ENCODE assay signal across 16 cellular contexts in genomic region chr6:9103876-9104521, GRCh38.
A peak's percentile ranks its signal among the peaks of the same experiment; 100 is the strongest.
DNase-seq lines count a peak whose midpoint lies in the region; ATAC-seq, FAIRE-seq and TF ChIP-seq lines count a peak whose summit lies in the region.
"Had no signal": no experiment of that assay in that cellular context is flagged by ENCODE, and none has a peak within 500 bp of the region (broad histone marks: within the 10 kb centered on the region; RNA-seq: fewer than 3 reads in every experiment).

No MANE protein-coding gene starts in this region.

- no peak overlapping the region for H3K9ac ChIP-seq in H1 (replicated peaks in 1 of 4; ENCODE audit: extremely low read depth in 1 of 4, low read depth in 3 of 4, low read length in 3 of 4)

- H3K79me2 ChIP-seq in H1 (ENCODE audit: control insufficient read depth in 1 of 2, insufficient read depth in 2 of 2, low read length in 2 of 2): no peaks in the 10 kb centered on the region

- TF ChIP-seq RAD21 in H1 (IDR thresholded peaks at IDR 0.05 in 1 of 2, conservative IDR thresholded peaks at IDR 0.05 in 1 of 2; ENCODE audit: low read depth in 2 of 2, low read length in 2 of 2): peak; percentile 25 to 48; a peak in 3 of 4 replicates

- H3K27ac ChIP-seq in H1 (ENCODE audit: low read depth, low read length): no peak overlapping the region
- peak overlapping the region in 1 of 3 donors; percentile 19 for H3K27ac ChIP-seq in right lobe of liver
- H3K27ac ChIP-seq: A549, C4-2B had no signal

- no peak overlapping the region; the same call in 1 of the 2 replicates for H3K18ac ChIP-seq in H1 (ENCODE audit: extremely low read depth, low read length)

- no peak overlapping the region for H2AK5ac ChIP-seq in H1 (ENCODE audit: low read depth, low read length)

- no peak overlapping the region for H3K14ac ChIP-seq in H1 (ENCODE audit: insufficient read length)

- no peak for TF ChIP-seq EP300 in H1 (IDR thresholded peaks at IDR 0.05; ENCODE audit: borderline replicate concordance in 1 of 2, low read depth in 2 of 2, low read length in 2 of 2)

- no peak overlapping the region for H3K56ac ChIP-seq in H1 (replicated peaks; ENCODE audit: insufficient read length, low read depth, low read length)

- no peak overlapping the region for H3K4ac ChIP-seq in H1 (replicated peaks; ENCODE audit: insufficient read length, low read depth, low read length)

- no peak overlapping the region for H4K8ac ChIP-seq in H1 (ENCODE audit: extremely low read depth, insufficient read depth, low read length)

- POLR2A ChIA-PET in H1 (lab: Charles Lee; ENCODE audit: partially characterized antibody): no interaction called here

- no peak for TF ChIP-seq POLR2A in H1 (IDR thresholded peaks at IDR 0.05; ENCODE audit: control extremely low read depth in 1 of 2, low read depth in 2 of 2, low read length in 2 of 2)
- TF ChIP-seq POLR2A in right lobe of liver (IDR thresholded peaks at IDR 0.05): no peak

- FAIRE-seq in H1 (lab: Jason Lieb, UNC): no peak
- FAIRE-seq: A549, GM12878, GM18507 had no signal

- WGBS in H1 (ENCODE audit: extremely low coverage in 1 of 2, insufficient coverage in 1 of 2, insufficient read length in 1 of 2, insufficient replicate concordance in 2 of 2, low coverage in 1 of 2, low lambda C conversion rate in 2 of 2, missing lambda C conversion rate in 1 of 2), 2 experiments: 89 to 100% methylated on average over 1 to 2 of the region's 2 CpGs
- WGBS in right lobe of liver (ENCODE audit: insufficient coverage, low coverage, low lambda C conversion rate, missing lambda C conversion rate): 15% methylated on average over 2 of the region's 2 CpGs

- no peaks in the 10 kb centered on the region for H3K79me1 ChIP-seq in H1 (ENCODE audit: low read depth, low read length)

- DNase-seq in NCI-H69 (lab: John Stamatoyannopoulos, UW) (peak; percentile 46), H1 (ENCODE audit: low read depth in 1 of 2, low spot score in 2 of 2) (no peak), right lobe of liver (no peak), NAMALWA (ENCODE audit: low spot score) (no peak), posterior cingulate gyrus (no peak)
- DNase-seq: BE2C; CD4-positive, alpha-beta memory T cell; DMS79; GOT3; IMR-90 had no signal

- intact Hi-C loops in right lobe of liver (cut with DNase I) (no loop called here), posterior cingulate gyrus (cut with DNase I) (no loop called here)

- no peak overlapping the region for H3K23ac ChIP-seq in H1 (ENCODE audit: insufficient read length)

- H3K9me3 ChIP-seq in H1 (ENCODE audit: insufficient read depth in 2 of 2, low read depth in 1 of 2, low read length in 1 of 2) (no peaks in the 10 kb centered on the region), right lobe of liver (no peaks in the 10 kb centered on the region)
- H3K9me3 ChIP-seq: A549, BE2C had no signal

- CTCF ChIA-PET in H1 (lab: Charles Lee; ENCODE audit: partially characterized antibody): interaction anchor here (0.6 to 1.0 kb wide), 2 partner anchors 15 to 292 kb away, joined by 3 to 4 read pairs; no protein-coding TSS in a partner anchor

- H3K4me1 ChIP-seq in H1 (replicated peaks in 1 of 4; ENCODE audit: control insufficient read depth in 3 of 4, insufficient read depth in 4 of 4, low read length in 3 of 4) (no peaks in the 10 kb centered on the region), right lobe of liver (peaks cover 0 to 36% (median 5%) of the 10 kb centered on the region in 4 donors)
- H3K4me1 ChIP-seq: A549, BE2C had no signal

- H3K27me3 ChIP-seq in H1 (replicated peaks in 1 of 4; ENCODE audit: control insufficient read depth in 3 of 4, extremely low read depth in 1 of 4, insufficient read depth in 3 of 4, low read length in 3 of 4) (no peaks in the 10 kb centered on the region), right lobe of liver (no peaks in the 10 kb centered on the region)
- H3K27me3 ChIP-seq: BE2C had no signal

- no peak overlapping the region for H4K91ac ChIP-seq in H1 (replicated peaks; ENCODE audit: insufficient read length, low read length)

- no peaks in the 10 kb centered on the region for H4K20me1 ChIP-seq in H1 (replicated peaks in 1 of 2; ENCODE audit: control insufficient read depth in 1 of 2, insufficient read depth in 2 of 2, low read length in 2 of 2)

- no peak overlapping the region for H4K5ac ChIP-seq in H1 (ENCODE audit: insufficient read length, low read depth, low read length)

- peak overlapping the region; percentile 61; the same call in 1 of the 2 replicates for H2BK20ac ChIP-seq in H1 (ENCODE audit: low read length)

- no peak overlapping the region for H2BK120ac ChIP-seq in H1 (replicated peaks; ENCODE audit: low read depth, low read length)

- TF ChIP-seq CTCF in H1 (IDR thresholded peaks at IDR 0.05; ENCODE audit: control extremely low read depth in 1 of 3, insufficient read depth in 1 of 3, low read depth in 1 of 3, low read length in 3 of 3) (peak in 2 of 3 experiments; percentile 3 to 29; a peak in 1 of 4 replicates), right lobe of liver (IDR thresholded peaks at IDR 0.05) (no peak)

- no peak overlapping the region for H2BK12ac ChIP-seq in H1 (ENCODE audit: low read depth, low read length)

- no peak overlapping the region for H2BK5ac ChIP-seq in H1 (ENCODE audit: low read depth, low read length)

- H2BK15ac ChIP-seq in H1 (ENCODE audit: low read length): no peak overlapping the region

- ATAC-seq in right lobe of liver (peak in 3 of 4 donors; percentile 44 to 50 (median 49)), GM18867 (IDR thresholded peaks at IDR 0.05; ENCODE audit: unreplicated experiment) (no peak)
- ATAC-seq: A549, GM12878, HCT116 had no signal

- H3K23me2 ChIP-seq in H1 (ENCODE audit: low read depth, low read length): 0 out of 2 replicates have a peak, but pooled peaks cover 2% of the 10 kb centered on the region

- no peak overlapping the region for H2AFZ ChIP-seq in H1 (ENCODE audit: low read length)

- H3K4me3 ChIP-seq in H1 (ENCODE audit: extremely low read depth in 1 of 4, insufficient read depth in 2 of 4, low read depth in 3 of 4, low read length in 4 of 4) (no peak overlapping the region), right lobe of liver (no peak overlapping the region)
- H3K4me3 ChIP-seq: A549, GM12878 had no signal

- H3K36me3 ChIP-seq in H1 (ENCODE audit: control insufficient read depth in 2 of 4, insufficient read depth in 4 of 4, low read length in 3 of 4): no peaks in the 10 kb centered on the region
- no peaks in the 10 kb centered on the region for H3K36me3 ChIP-seq in right lobe of liver
- H3K36me3 ChIP-seq: BE2C had no signal

- no peak overlapping the region for H3K4me2 ChIP-seq in H1 (ENCODE audit: insufficient read depth in 1 of 2, low read depth in 2 of 2, low read length in 2 of 2)
- H3K4me2 ChIP-seq: A549 had no signal

TF ChIP-seq in H1, 55 proteins besides CTCF, POLR2A, EP300 and RAD21:
- TF ChIP-seq YY1 (IDR thresholded peaks at IDR 0.05; ENCODE audit: low read depth, low read length) (no peak), SP4 (IDR thresholded peaks at IDR 0.05; ENCODE audit: low read length) (no peak), SIX5 (IDR thresholded peaks at IDR 0.05; ENCODE audit: low read depth, low read length) (no peak), CHD1 (IDR thresholded peaks at IDR 0.05; ENCODE audit: low read depth, low read length) (no peak), MAFK (IDR thresholded peaks at IDR 0.05; ENCODE audit: low read depth, low read length) (no peak), SRF (IDR thresholded peaks at IDR 0.05; ENCODE audit: low read depth, low read length) (no peak), CEBPB (IDR thresholded peaks at IDR 0.05; ENCODE audit: low read depth, low read length) (no peak), TBP (IDR thresholded peaks at IDR 0.05; ENCODE audit: low read depth, low read length) (no peak), ATF2 (IDR thresholded peaks at IDR 0.05; ENCODE audit: low read length) (no peak)

Comparison
In these comparisons a context has a peak if more than half of its experiments do, and no peak if none do; other contexts are left out.
1. CTCF ChIP-seq: peak in H1 (2 of 3); none in right lobe of liver (0 of 4).